ENCODE assay signal across 1 cellular context in the genomic region with DNA sequence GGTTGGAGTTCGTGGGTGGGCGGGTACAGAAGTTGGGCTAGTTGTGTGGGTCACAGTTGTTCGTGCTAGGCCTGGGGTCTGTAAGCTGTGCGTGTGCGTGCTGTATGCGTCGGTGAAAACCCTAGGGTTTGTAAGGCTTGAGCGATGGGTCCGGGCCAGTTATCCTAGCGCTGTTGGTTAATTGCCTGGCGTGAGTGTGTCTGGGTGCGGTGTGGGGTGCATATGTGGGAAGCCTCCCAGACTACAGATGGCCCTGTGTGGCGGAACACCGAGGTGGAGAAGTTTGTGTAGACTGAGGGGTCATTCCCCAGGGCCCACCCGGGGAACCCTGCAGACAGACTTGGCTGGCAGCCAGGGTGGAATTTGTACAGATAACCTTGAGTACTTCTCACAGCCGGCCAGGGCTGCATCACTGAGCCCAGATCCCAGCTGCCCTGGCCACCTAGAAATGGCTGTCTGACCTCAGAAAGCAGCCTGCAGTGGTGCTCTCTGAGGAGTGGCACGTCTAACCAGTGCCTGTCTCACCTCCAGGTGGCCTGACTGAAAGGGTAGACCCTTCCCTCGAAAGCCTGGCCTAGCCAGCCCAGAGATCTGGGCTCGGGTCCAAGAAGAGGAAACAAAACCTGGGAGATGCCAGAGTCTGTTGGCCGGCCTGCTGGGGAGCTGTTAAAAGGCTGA.
TF ChIP-seq lines count a peak whose summit lies in the region.

No MANE protein-coding gene starts in this region.

TF ChIP-seq in HepG2, 621 proteins besides CTCF, POLR2A, EP300 and RAD21 (continued from another document and continues in another):
- TF ChIP-seq ZSCAN9 (CRISPR knock-in tag; IDR thresholded peaks at IDR 0.05; ENCODE audit: borderline replicate concordance), result no peak; the same call in 1 of the 2 replicates
- TF ChIP-seq ZNF44 (CRISPR knock-in tag; IDR thresholded peaks at IDR 0.05), result no peak
- TF ChIP-seq, protein P1, sequence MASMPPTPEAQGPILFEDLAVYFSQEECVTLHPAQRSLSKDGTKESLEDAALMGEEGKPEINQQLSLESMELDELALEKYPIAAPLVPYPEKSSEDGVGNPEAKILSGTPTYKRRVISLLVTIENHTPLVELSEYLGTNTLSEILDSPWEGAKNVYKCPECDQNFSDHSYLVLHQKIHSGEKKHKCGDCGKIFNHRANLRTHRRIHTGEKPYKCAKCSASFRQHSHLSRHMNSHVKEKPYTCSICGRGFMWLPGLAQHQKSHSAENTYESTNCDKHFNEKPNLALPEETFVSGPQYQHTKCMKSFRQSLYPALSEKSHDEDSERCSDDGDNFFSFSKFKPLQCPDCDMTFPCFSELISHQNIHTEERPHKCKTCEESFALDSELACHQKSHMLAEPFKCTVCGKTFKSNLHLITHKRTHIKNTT (CRISPR knock-in tag; IDR thresholded peaks at IDR 0.05), result no peak; the same call in 1 of the 2 replicates
- TF ChIP-seq REPIN1 (CRISPR knock-in tag; IDR thresholded peaks at IDR 0.05; ENCODE audit: borderline replicate concordance, low read depth), result peak; percentile 45; the same call in 1 of the 2 replicates
- TF ChIP-seq ZNF788 (CRISPR knock-in tag; IDR thresholded peaks at IDR 0.05; ENCODE audit: borderline replicate concordance), result peak; percentile 3; the same call in 1 of the 2 replicates
- peak; percentile 37; the same call in 1 of the 2 replicates for TF ChIP-seq SP4 (CRISPR knock-in tag; IDR thresholded peaks at IDR 0.05)
- 0 out of 2 replicates have a peak, but pooled peaks have one; percentile 12 for TF ChIP-seq ZNF333 (CRISPR knock-in tag; IDR thresholded peaks at IDR 0.05; ENCODE audit: borderline replicate concordance)
- TF ChIP-seq, protein P2, sequence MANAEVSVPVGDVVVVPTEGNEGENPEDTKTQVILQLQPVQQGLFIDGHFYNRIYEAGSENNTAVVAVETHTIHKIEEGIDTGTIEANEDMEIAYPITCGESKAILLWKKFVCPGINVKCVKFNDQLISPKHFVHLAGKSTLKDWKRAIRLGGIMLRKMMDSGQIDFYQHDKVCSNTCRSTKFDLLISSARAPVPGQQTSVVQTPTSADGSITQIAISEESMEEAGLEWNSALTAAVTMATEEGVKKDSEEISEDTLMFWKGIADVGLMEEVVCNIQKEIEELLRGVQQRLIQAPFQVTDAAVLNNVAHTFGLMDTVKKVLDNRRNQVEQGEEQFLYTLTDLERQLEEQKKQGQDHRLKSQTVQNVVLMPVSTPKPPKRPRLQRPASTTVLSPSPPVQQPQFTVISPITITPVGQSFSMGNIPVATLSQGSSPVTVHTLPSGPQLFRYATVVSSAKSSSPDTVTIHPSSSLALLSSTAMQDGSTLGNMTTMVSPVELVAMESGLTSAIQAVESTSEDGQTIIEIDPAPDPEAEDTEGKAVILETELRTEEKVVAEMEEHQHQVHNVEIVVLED (CRISPR knock-in tag; IDR thresholded peaks at IDR 0.05; ENCODE audit: borderline replicate concordance), result no peak
- TF ChIP-seq, protein P3, sequence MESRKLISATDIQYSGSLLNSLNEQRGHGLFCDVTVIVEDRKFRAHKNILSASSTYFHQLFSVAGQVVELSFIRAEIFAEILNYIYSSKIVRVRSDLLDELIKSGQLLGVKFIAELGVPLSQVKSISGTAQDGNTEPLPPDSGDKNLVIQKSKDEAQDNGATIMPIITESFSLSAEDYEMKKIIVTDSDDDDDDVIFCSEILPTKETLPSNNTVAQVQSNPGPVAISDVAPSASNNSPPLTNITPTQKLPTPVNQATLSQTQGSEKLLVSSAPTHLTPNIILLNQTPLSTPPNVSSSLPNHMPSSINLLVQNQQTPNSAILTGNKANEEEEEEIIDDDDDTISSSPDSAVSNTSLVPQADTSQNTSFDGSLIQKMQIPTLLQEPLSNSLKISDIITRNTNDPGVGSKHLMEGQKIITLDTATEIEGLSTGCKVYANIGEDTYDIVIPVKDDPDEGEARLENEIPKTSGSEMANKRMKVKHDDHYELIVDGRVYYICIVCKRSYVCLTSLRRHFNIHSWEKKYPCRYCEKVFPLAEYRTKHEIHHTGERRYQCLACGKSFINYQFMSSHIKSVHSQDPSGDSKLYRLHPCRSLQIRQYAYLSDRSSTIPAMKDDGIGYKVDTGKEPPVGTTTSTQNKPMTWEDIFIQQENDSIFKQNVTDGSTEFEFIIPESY (CRISPR knock-in tag; IDR thresholded peaks at IDR 0.05), result 0 out of 2 replicates have a peak, but pooled peaks have one; percentile 17
- no peak for TF ChIP-seq AGO1 (IDR thresholded peaks at IDR 0.05; ENCODE audit: low read depth, low read length, poor library complexity, severe bottlenecking)
- 0 out of 2 replicates have a peak, but pooled peaks have one; percentile 44 for TF ChIP-seq ZNF773 (CRISPR knock-in tag; IDR thresholded peaks at IDR 0.05; ENCODE audit: borderline replicate concordance)
- peak; percentile 55; the same call in 1 of the 2 replicates for TF ChIP-seq ZNF564 (CRISPR knock-in tag; IDR thresholded peaks at IDR 0.05)
- TF ChIP-seq ISL2 (CRISPR knock-in tag; IDR thresholded peaks at IDR 0.05), result no peak
- no peak for TF ChIP-seq ZNF256 (CRISPR knock-in tag; conservative IDR thresholded peaks at IDR 0.05)
- TF ChIP-seq, protein P4, sequence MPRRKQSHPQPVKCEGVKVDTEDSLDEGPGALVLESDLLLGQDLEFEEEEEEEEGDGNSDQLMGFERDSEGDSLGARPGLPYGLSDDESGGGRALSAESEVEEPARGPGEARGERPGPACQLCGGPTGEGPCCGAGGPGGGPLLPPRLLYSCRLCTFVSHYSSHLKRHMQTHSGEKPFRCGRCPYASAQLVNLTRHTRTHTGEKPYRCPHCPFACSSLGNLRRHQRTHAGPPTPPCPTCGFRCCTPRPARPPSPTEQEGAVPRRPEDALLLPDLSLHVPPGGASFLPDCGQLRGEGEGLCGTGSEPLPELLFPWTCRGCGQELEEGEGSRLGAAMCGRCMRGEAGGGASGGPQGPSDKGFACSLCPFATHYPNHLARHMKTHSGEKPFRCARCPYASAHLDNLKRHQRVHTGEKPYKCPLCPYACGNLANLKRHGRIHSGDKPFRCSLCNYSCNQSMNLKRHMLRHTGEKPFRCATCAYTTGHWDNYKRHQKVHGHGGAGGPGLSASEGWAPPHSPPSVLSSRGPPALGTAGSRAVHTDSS (CRISPR knock-in tag; conservative IDR thresholded peaks at IDR 0.05), result no peak
- TF ChIP-seq, protein P5, sequence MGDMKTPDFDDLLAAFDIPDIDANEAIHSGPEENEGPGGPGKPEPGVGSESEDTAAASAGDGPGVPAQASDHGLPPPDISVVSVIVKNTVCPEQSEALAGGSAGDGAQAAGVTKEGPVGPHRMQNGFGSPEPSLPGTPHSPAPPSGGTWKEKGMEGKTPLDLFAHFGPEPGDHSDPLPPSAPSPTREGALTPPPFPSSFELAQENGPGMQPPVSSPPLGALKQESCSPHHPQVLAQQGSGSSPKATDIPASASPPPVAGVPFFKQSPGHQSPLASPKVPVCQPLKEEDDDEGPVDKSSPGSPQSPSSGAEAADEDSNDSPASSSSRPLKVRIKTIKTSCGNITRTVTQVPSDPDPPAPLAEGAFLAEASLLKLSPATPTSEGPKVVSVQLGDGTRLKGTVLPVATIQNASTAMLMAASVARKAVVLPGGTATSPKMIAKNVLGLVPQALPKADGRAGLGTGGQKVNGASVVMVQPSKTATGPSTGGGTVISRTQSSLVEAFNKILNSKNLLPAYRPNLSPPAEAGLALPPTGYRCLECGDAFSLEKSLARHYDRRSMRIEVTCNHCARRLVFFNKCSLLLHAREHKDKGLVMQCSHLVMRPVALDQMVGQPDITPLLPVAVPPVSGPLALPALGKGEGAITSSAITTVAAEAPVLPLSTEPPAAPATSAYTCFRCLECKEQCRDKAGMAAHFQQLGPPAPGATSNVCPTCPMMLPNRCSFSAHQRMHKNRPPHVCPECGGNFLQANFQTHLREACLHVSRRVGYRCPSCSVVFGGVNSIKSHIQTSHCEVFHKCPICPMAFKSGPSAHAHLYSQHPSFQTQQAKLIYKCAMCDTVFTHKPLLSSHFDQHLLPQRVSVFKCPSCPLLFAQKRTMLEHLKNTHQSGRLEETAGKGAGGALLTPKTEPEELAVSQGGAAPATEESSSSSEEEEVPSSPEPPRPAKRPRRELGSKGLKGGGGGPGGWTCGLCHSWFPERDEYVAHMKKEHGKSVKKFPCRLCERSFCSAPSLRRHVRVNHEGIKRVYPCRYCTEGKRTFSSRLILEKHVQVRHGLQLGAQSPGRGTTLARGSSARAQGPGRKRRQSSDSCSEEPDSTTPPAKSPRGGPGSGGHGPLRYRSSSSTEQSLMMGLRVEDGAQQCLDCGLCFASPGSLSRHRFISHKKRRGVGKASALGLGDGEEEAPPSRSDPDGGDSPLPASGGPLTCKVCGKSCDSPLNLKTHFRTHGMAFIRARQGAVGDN (CRISPR knock-in tag; IDR thresholded peaks at IDR 0.05), result peak; percentile 73
- 0 out of 2 replicates have a peak, but pooled peaks have one; percentile 2 for TF ChIP-seq FLYWCH1 (CRISPR knock-in tag; IDR thresholded peaks at IDR 0.05)
- TF ChIP-seq ZNF20 (CRISPR knock-in tag; IDR thresholded peaks at IDR 0.05), result no peak; the same call in 1 of the 2 replicates
- TF ChIP-seq, protein P6, sequence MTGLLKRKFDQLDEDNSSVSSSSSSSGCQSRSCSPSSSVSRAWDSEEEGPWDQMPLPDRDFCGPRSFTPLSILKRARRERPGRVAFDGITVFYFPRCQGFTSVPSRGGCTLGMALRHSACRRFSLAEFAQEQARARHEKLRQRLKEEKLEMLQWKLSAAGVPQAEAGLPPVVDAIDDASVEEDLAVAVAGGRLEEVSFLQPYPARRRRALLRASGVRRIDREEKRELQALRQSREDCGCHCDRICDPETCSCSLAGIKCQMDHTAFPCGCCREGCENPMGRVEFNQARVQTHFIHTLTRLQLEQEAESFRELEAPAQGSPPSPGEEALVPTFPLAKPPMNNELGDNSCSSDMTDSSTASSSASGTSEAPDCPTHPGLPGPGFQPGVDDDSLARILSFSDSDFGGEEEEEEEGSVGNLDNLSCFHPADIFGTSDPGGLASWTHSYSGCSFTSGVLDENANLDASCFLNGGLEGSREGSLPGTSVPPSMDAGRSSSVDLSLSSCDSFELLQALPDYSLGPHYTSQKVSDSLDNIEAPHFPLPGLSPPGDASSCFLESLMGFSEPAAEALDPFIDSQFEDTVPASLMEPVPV (CRISPR knock-in tag; IDR thresholded peaks at IDR 0.05), result peak; percentile 24; the same call in 1 of the 2 replicates
- TF ChIP-seq ZNF138 (CRISPR knock-in tag; IDR thresholded peaks at IDR 0.05; ENCODE audit: low read depth), result no peak
- TF ChIP-seq SKI (IDR thresholded peaks at IDR 0.05; ENCODE audit: partially characterized antibody), result peak; percentile 65
- TF ChIP-seq, protein P7, sequence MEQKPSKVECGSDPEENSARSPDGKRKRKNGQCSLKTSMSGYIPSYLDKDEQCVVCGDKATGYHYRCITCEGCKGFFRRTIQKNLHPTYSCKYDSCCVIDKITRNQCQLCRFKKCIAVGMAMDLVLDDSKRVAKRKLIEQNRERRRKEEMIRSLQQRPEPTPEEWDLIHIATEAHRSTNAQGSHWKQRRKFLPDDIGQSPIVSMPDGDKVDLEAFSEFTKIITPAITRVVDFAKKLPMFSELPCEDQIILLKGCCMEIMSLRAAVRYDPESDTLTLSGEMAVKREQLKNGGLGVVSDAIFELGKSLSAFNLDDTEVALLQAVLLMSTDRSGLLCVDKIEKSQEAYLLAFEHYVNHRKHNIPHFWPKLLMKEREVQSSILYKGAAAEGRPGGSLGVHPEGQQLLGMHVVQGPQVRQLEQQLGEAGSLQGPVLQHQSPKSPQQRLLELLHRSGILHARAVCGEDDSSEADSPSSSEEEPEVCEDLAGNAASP (CRISPR knock-in tag; IDR thresholded peaks at IDR 0.05; ENCODE audit: borderline replicate concordance), result peak; percentile 45
- 0 out of 2 replicates have a peak, but pooled peaks have one; percentile 7 for TF ChIP-seq HNRNPL (IDR thresholded peaks at IDR 0.05; ENCODE audit: low read depth, low read length)
- peak; percentile 69; the same call in 1 of the 2 replicates for TF ChIP-seq ZNF343 (CRISPR knock-in tag; IDR thresholded peaks at IDR 0.05)
- TF ChIP-seq, protein P8, sequence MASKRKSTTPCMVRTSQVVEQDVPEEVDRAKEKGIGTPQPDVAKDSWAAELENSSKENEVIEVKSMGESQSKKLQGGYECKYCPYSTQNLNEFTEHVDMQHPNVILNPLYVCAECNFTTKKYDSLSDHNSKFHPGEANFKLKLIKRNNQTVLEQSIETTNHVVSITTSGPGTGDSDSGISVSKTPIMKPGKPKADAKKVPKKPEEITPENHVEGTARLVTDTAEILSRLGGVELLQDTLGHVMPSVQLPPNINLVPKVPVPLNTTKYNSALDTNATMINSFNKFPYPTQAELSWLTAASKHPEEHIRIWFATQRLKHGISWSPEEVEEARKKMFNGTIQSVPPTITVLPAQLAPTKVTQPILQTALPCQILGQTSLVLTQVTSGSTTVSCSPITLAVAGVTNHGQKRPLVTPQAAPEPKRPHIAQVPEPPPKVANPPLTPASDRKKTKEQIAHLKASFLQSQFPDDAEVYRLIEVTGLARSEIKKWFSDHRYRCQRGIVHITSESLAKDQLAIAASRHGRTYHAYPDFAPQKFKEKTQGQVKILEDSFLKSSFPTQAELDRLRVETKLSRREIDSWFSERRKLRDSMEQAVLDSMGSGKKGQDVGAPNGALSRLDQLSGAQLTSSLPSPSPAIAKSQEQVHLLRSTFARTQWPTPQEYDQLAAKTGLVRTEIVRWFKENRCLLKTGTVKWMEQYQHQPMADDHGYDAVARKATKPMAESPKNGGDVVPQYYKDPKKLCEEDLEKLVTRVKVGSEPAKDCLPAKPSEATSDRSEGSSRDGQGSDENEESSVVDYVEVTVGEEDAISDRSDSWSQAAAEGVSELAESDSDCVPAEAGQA (IDR thresholded peaks at IDR 0.05; ENCODE audit: low read depth), result 0 out of 2 replicates have a peak, but pooled peaks have one; percentile 13
- TF ChIP-seq, protein P8 (CRISPR knock-in tag; IDR thresholded peaks at IDR 0.05; ENCODE audit: borderline replicate concordance), result no peak
- peak; percentile 49; the same call in 1 of the 2 replicates for TF ChIP-seq KDM2A (CRISPR knock-in tag; IDR thresholded peaks at IDR 0.05; ENCODE audit: borderline replicate concordance, low read depth)
- TF ChIP-seq ZNF143 (CRISPR knock-in tag; IDR thresholded peaks at IDR 0.05), result 0 out of 2 replicates have a peak, but pooled peaks have one; percentile 1
- TF ChIP-seq ZNF777 (CRISPR knock-in tag; IDR thresholded peaks at IDR 0.05), result peak; percentile 87
